In the genomic region with DNA sequence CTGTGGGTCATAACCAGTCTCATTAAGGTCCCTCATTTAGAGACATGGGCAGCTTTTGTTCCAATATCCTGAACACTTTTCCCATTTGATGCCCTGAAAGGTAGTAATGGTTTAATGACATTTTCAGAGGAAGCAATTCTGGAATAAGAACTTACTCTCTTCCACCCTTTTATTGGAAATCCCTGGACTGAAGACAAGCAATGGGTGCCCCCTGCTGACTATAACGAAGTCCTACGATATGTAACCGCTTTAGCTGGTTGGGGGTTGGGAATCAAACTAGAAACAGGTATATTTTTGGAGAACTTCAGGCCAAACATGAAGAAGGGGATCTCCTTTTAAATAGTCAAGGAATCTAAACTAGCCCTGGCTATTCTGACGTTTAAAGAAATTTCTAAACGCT, we compare ENCODE assay signal across 7 cellular contexts. TPM values are rescaled to one million over a fixed set of nuclear protein-coding genes. Genes with fewer than 3 reads are reported as not detected.
DNase-seq lines count a peak whose midpoint lies in the region; ATAC-seq and TF ChIP-seq lines count a peak whose summit lies in the region.

No MANE protein-coding gene starts in this region.

- CTCF ChIA-PET in activated CD4-positive, alpha-beta memory T cell treated with anti-CD3 and anti-CD28 coated beads for 36 hours (lab: Charles Lee): interaction anchor here (0.6 to 5.5 kb wide), 9 partner anchors 9 to 58 kb away, joined by 3 to 69 read pairs (median 5); a partner anchor contains a TSS

- H3K9me3 ChIP-seq in Karpas-422 (ENCODE audit: low read length): no peaks in the 10 kb centered on the region

- H3K4me3 Mint-ChIP-seq in activated T-helper 17 cell treated with anti-CD3 and anti-CD28 coated beads, Interleukin-2, amount 50 U/mL, for 72 hours: no peak overlapping the region
- H3K4me3 Mint-ChIP-seq in type B pancreatic cell: no peak overlapping the region
- no peak overlapping the region for H3K4me3 Mint-ChIP-seq in activated CD4-positive, alpha-beta memory T cell treated with anti-CD3 and anti-CD28 coated beads for 36 hours

- no peaks in the 10 kb centered on the region for H3K4me1 ChIP-seq in Karpas-422 (ENCODE audit: low read length)

- no peak overlapping the region for H3K27ac ChIP-seq in Karpas-422 (ENCODE audit: low read length)

- H3K27me3 ChIP-seq in Karpas-422 (ENCODE audit: low read length): no peaks in the 10 kb centered on the region

- no peaks in the 10 kb centered on the region for H3K9me3 Mint-ChIP-seq in activated T-helper 17 cell treated with anti-CD3 and anti-CD28 coated beads, Interleukin-2, amount 50 U/mL, for 72 hours
- H3K9me3 Mint-ChIP-seq in type B pancreatic cell: no peaks in the 10 kb centered on the region
- no peaks in the 10 kb centered on the region for H3K9me3 Mint-ChIP-seq in activated CD4-positive, alpha-beta memory T cell treated with anti-CD3 and anti-CD28 coated beads for 36 hours

- peaks cover 54% of the 10 kb centered on the region for H3K36me3 ChIP-seq in Karpas-422 (ENCODE audit: insufficient read depth, low read length)

- no peak overlapping the region for H2AFZ ChIP-seq in Karpas-422 (ENCODE audit: low read length)

- 0 out of 2 replicates have a peak, but pooled peaks cover 3% of the 10 kb centered on the region for H4K20me1 ChIP-seq in Karpas-422 (ENCODE audit: insufficient read depth, low read depth, low read length)

- peak overlapping the region; percentile 31 for H3K27ac Mint-ChIP-seq in activated T-helper 17 cell treated with anti-CD3 and anti-CD28 coated beads, Interleukin-2, amount 50 U/mL, for 72 hours
- no peak overlapping the region for H3K27ac Mint-ChIP-seq in type B pancreatic cell
- no peak overlapping the region for H3K27ac Mint-ChIP-seq in activated CD4-positive, alpha-beta memory T cell treated with anti-CD3 and anti-CD28 coated beads for 36 hours

- intact Hi-C loops in activated CD4-positive, alpha-beta memory T cell treated with anti-CD3 and anti-CD28 coated beads for 36 hours (cut with micrococcal nuclease): loop anchor here (1.0 kb wide), 1 partner anchor 59 kb away; no protein-coding TSS in a partner anchor

- peaks cover 5% of the 10 kb centered on the region for H3K4me1 Mint-ChIP-seq in activated T-helper 17 cell treated with anti-CD3 and anti-CD28 coated beads, Interleukin-2, amount 50 U/mL, for 72 hours
- peaks cover 11% of the 10 kb centered on the region for H3K4me1 Mint-ChIP-seq in type B pancreatic cell (ENCODE audit: unreplicated experiment)
- peaks cover 17% of the 10 kb centered on the region for H3K4me1 Mint-ChIP-seq in activated CD4-positive, alpha-beta memory T cell treated with anti-CD3 and anti-CD28 coated beads for 36 hours (ENCODE audit: low read depth)

- no peak overlapping the region for H3K4me2 ChIP-seq in Karpas-422 (ENCODE audit: low read depth, low read length, poor library complexity, severe bottlenecking)

- peak; percentile 79 for TF ChIP-seq CTCF in type B pancreatic cell (conservative IDR thresholded peaks at IDR 0.05)

- POLR2A ChIA-PET in activated CD4-positive, alpha-beta memory T cell treated with anti-CD3 and anti-CD28 coated beads for 36 hours (lab: Charles Lee): no interaction called here

- H3K36me3 Mint-ChIP-seq in activated T-helper 17 cell treated with anti-CD3 and anti-CD28 coated beads, Interleukin-2, amount 50 U/mL, for 72 hours (ENCODE audit: low read depth): peaks cover 100% of the 10 kb centered on the region
- H3K36me3 Mint-ChIP-seq in type B pancreatic cell: peaks cover 20% of the 10 kb centered on the region
- H3K36me3 Mint-ChIP-seq in activated CD4-positive, alpha-beta memory T cell treated with anti-CD3 and anti-CD28 coated beads for 36 hours: peaks cover 44% of the 10 kb centered on the region

- H3K9ac ChIP-seq in Karpas-422 (ENCODE audit: low read length): no peak overlapping the region

- peak; percentile 64 for DNase-seq in EH (ENCODE audit: low read depth)
- DNase-seq in Karpas-422: peak; percentile 66
- DNase-seq in iPS DF 19.7 (ENCODE audit: low read depth, low spot score): peak; percentile 20
- no peak for DNase-seq in type B pancreatic cell (ENCODE audit: extremely low spot score, unreplicated experiment)
- DNase-seq in OCI-M2 (lab: John Stamatoyannopoulos, UW; ENCODE audit: unreplicated experiment): no peak
- no peak for DNase-seq in activated CD4-positive, alpha-beta memory T cell treated with anti-CD3 and anti-CD28 coated beads for 36 hours

- H3K9me2 ChIP-seq in Karpas-422 (replicated peaks; ENCODE audit: insufficient read depth, low read length): no peaks in the 10 kb centered on the region

- H3K27me3 Mint-ChIP-seq in activated T-helper 17 cell treated with anti-CD3 and anti-CD28 coated beads, Interleukin-2, amount 50 U/mL, for 72 hours: no peaks in the 10 kb centered on the region
- no peaks in the 10 kb centered on the region for H3K27me3 Mint-ChIP-seq in type B pancreatic cell
- H3K27me3 Mint-ChIP-seq in activated CD4-positive, alpha-beta memory T cell treated with anti-CD3 and anti-CD28 coated beads for 36 hours: no peaks in the 10 kb centered on the region

- H3K4me3 ChIP-seq in Karpas-422 (ENCODE audit: low read length): no peak overlapping the region

- ATAC-seq in activated T-helper 17 cell treated with anti-CD3 and anti-CD28 coated beads, Interleukin-2, amount 50 U/mL, for 72 hours (replicated peaks): no peak

- peaks cover 57% of the 10 kb centered on the region for H3K79me2 ChIP-seq in Karpas-422 (ENCODE audit: low read length)

RNA-seq across cellular contexts. Expression of a gene that starts 20.5 kb away (rescaled TPM):
- 64.9 and 100 TPM in 2 replicates for total RNA-seq in Karpas-422 (2014; rRNA removed; shearing (Covaris generic); ENCODE audit: low replicate concordance)
- 100 to 1,000 TPM in 1 of 2 donors, 10 to 100 TPM in 1; 63.6 to 103 TPM for total RNA-seq in activated T-helper 17 cell treated with anti-CD3 and anti-CD28 coated beads, Interleukin-2, amount 50 U/mL, for 72 hours
- 51.4 and 75.9 TPM in 2 replicates for total RNA-seq in type B pancreatic cell (ENCODE audit: low replicate concordance)
- total RNA-seq in activated CD4-positive, alpha-beta memory T cell treated with anti-CD3 and anti-CD28 coated beads for 36 hours: 100 to 1,000 TPM; 104 to 110 TPM

RNA-seq across cellular contexts. Expression of a gene that starts 20.8 kb away (rescaled TPM):
- 32.6 and 37.4 TPM in 2 replicates for total RNA-seq in Karpas-422 (2014; rRNA removed; shearing (Covaris generic); ENCODE audit: low replicate concordance)
- total RNA-seq in activated T-helper 17 cell treated with anti-CD3 and anti-CD28 coated beads, Interleukin-2, amount 50 U/mL, for 72 hours: 10 to 100 TPM; 26.5 to 40.2 TPM
- total RNA-seq in type B pancreatic cell (ENCODE audit: low replicate concordance): 50.9 and 76.1 TPM in 2 replicates
- total RNA-seq in activated CD4-positive, alpha-beta memory T cell treated with anti-CD3 and anti-CD28 coated beads for 36 hours: 10 to 100 TPM; 37.9 to 41.2 TPM

RNA-seq across cellular contexts. Expression of a gene that starts 32.3 kb away (rescaled TPM):
- total RNA-seq in Karpas-422 (2014; rRNA removed; shearing (Covaris generic); ENCODE audit: low replicate concordance): 28.6 and 36.9 TPM in 2 replicates
- 10 to 100 TPM; 30.7 to 33.0 TPM for total RNA-seq in activated T-helper 17 cell treated with anti-CD3 and anti-CD28 coated beads, Interleukin-2, amount 50 U/mL, for 72 hours
- total RNA-seq in type B pancreatic cell (ENCODE audit: low replicate concordance): 30.0 and 34.6 TPM in 2 replicates
- 10 to 100 TPM; 34.9 to 35.1 TPM for total RNA-seq in activated CD4-positive, alpha-beta memory T cell treated with anti-CD3 and anti-CD28 coated beads for 36 hours

RNA-seq across cellular contexts. Expression of a gene that starts 45.7 kb away (rescaled TPM):
- total RNA-seq in Karpas-422 (2014; rRNA removed; shearing (Covaris generic); ENCODE audit: low replicate concordance): 0.11 TPM in 1 of 2 replicates, not detected in the other
- not detected for total RNA-seq in activated T-helper 17 cell treated with anti-CD3 and anti-CD28 coated beads, Interleukin-2, amount 50 U/mL, for 72 hours
- total RNA-seq in type B pancreatic cell (ENCODE audit: low replicate concordance): 0.38 and 0.48 TPM in 2 replicates
- under 1 TPM in 1 of 2 experiments, not detected in 1; 0.31 TPM for total RNA-seq in activated CD4-positive, alpha-beta memory T cell treated with anti-CD3 and anti-CD28 coated beads for 36 hours

RNA-seq across cellular contexts. Expression of a gene that starts 54.1 kb away (rescaled TPM):
- total RNA-seq in Karpas-422 (2014; rRNA removed; shearing (Covaris generic); ENCODE audit: low replicate concordance): 2.9 and 7.8 TPM in 2 replicates
- 10 to 100 TPM in 1 of 2 donors, 1 to 10 TPM in 1; 7.4 to 14.1 TPM for total RNA-seq in activated T-helper 17 cell treated with anti-CD3 and anti-CD28 coated beads, Interleukin-2, amount 50 U/mL, for 72 hours
- total RNA-seq in type B pancreatic cell (ENCODE audit: low replicate concordance): 11.8 and 40.1 TPM in 2 replicates
- total RNA-seq in activated CD4-positive, alpha-beta memory T cell treated with anti-CD3 and anti-CD28 coated beads for 36 hours: 1 to 10 TPM; 7.7 to 8.7 TPM

Comparison
In these comparisons a context has a peak if more than half of its experiments do, and no peak if none do; other contexts are left out.
1. DNase-seq: peak in EH (single experiment), Karpas-422 (single experiment) and iPS DF 19.7 (single experiment); none in type B pancreatic cell (single experiment), OCI-M2 (single experiment) and activated CD4-positive, alpha-beta memory T cell treated with anti-CD3 and anti-CD28 coated beads for 36 hours (single experiment).